Comparison of ENCODE assay signal across 9 cellular contexts in genomic region chr11:22192289-22192641, GRCh38. TPM values are rescaled to one million over a fixed set of nuclear protein-coding genes. Genes with fewer than 3 reads are reported as not detected.
DNase-seq lines count a peak whose midpoint lies in the region; ATAC-seq, FAIRE-seq and TF ChIP-seq lines count a peak whose summit lies in the region.
"Had no signal": no experiment of that assay in that cellular context is flagged by ENCODE, and none has a peak within 500 bp of the region (broad histone marks: within the 10 kb centered on the region; RNA-seq: fewer than 3 reads in every experiment).

No MANE protein-coding gene starts in this region.

- H3K36me3 Mint-ChIP-seq in glutamatergic neuron (ENCODE audit: unreplicated experiment), result no peaks in the 10 kb centered on the region
- H3K36me3 Mint-ChIP-seq: CD8-positive, alpha-beta memory T cell had no signal

- H3K9me3 Mint-ChIP-seq in glutamatergic neuron (ENCODE audit: unreplicated experiment), result peaks cover 3% of the 10 kb centered on the region

- H3K4me1 ChIP-seq in pancreas, result peaks cover 0 to 6% (median 0%) of the 10 kb centered on the region in 3 donors

- H3K27me3 Mint-ChIP-seq in glutamatergic neuron (ENCODE audit: unreplicated experiment), result peaks cover 9% of the 10 kb centered on the region

- no peaks in the 10 kb centered on the region for H3K27me3 ChIP-seq in pancreas

- no peak overlapping the region for H3K27ac Mint-ChIP-seq in glutamatergic neuron (ENCODE audit: unreplicated experiment)
- H3K27ac Mint-ChIP-seq: CD8-positive, alpha-beta memory T cell had no signal

- peak overlapping the region in 3 of 4 donors; percentile 32 to 62 (median 47) for H3K27ac ChIP-seq in pancreas

- FAIRE-seq in pancreas (lab: Jason Lieb, UNC), result no peak

- peak overlapping the region; percentile 34 to 73 (median 60) for H3K4me3 ChIP-seq in pancreas

- H3K9me3 ChIP-seq in pancreas, result no peaks in the 10 kb centered on the region

- intact Hi-C loops in pancreas (cut with DNase I), result no loop called here

- H3K36me3 ChIP-seq in pancreas, result no peaks in the 10 kb centered on the region

- peak; percentile 64 to 78 (median 74) for ATAC-seq in pancreas
- no peak for ATAC-seq in GM18517 (IDR thresholded peaks at IDR 0.05; ENCODE audit: unreplicated experiment)
- ATAC-seq in HG02981 (IDR thresholded peaks at IDR 0.05; ENCODE audit: unreplicated experiment), result no peak

- DNase-seq in NCI-H748 (lab: John Stamatoyannopoulos, UW; ENCODE audit: unreplicated experiment), result peak; percentile 35
- DNase-seq in NCI-H748 treated with DMSO at 0.1 percent for 48 hours (lab: John Stamatoyannopoulos, UW), result no peak
- DNase-seq in NCI-H526 (lab: John Stamatoyannopoulos, UW), result peak; percentile 67 to 82
- no peak for DNase-seq in glutamatergic neuron
- peak in 4 of 6 donors; percentile 39 to 48 (median 42) for DNase-seq in pancreas
- no peak for DNase-seq in stimulated activated CD4-positive, alpha-beta T cell treated with anti-CD3 and anti-CD28 coated beads, Interleukin-12 subunit alpha, Interleukin-12 subunit beta, amount 100 ng/mL, for 4 hours

- TF ChIP-seq CTCF in glutamatergic neuron (IDR thresholded peaks at IDR 0.05; ENCODE audit: partially characterized antibody, unreplicated experiment) (peak; percentile 17), pancreas (IDR thresholded peaks at IDR 0.05) (no peak)

- H3K4me1 Mint-ChIP-seq in glutamatergic neuron (ENCODE audit: low read depth, unreplicated experiment), result peaks cover 7% of the 10 kb centered on the region

- WGBS in pancreas, 2 donors, result 0 to 2% methylated on average over 7 of the region's 7 CpGs

- peak overlapping the region; percentile 97 for H3K4me3 Mint-ChIP-seq in glutamatergic neuron (ENCODE audit: unreplicated experiment)

RNA-seq across cellular contexts. Expression of gene ANO5, which starts 0.6 kb away (rescaled TPM):
- 5.4 TPM for total RNA-seq in glutamatergic neuron (ENCODE audit: unreplicated experiment)
- total RNA-seq in pancreas, result 1 to 10 TPM; 3.2 to 5.4 (median 4.5) TPM
- 1 to 10 TPM; 1.3 to 3.3 TPM for polyA plus RNA-seq in pancreas
- polyA plus RNA-seq: CD8-positive, alpha-beta memory T cell had no signal

Comparison
In these comparisons a context has a peak if more than half of its experiments do, and no peak if none do; other contexts are left out.
1. DNase-seq: peak in NCI-H748 (single experiment), NCI-H526 (2 of 2) and pancreas (4 of 6); none in NCI-H748 treated with DMSO at 0.1 percent for 48 hours (single experiment), glutamatergic neuron (single experiment) and stimulated activated CD4-positive, alpha-beta T cell treated with anti-CD3 and anti-CD28 coated beads, Interleukin-12 subunit alpha, Interleukin-12 subunit beta, amount 100 ng/mL, for 4 hours (single experiment).
2. ATAC-seq: peak in pancreas (4 of 4); none in GM18517 (single experiment) and HG02981 (single experiment).